ENCODE assay signal across 23 cellular contexts in the genomic region with DNA sequence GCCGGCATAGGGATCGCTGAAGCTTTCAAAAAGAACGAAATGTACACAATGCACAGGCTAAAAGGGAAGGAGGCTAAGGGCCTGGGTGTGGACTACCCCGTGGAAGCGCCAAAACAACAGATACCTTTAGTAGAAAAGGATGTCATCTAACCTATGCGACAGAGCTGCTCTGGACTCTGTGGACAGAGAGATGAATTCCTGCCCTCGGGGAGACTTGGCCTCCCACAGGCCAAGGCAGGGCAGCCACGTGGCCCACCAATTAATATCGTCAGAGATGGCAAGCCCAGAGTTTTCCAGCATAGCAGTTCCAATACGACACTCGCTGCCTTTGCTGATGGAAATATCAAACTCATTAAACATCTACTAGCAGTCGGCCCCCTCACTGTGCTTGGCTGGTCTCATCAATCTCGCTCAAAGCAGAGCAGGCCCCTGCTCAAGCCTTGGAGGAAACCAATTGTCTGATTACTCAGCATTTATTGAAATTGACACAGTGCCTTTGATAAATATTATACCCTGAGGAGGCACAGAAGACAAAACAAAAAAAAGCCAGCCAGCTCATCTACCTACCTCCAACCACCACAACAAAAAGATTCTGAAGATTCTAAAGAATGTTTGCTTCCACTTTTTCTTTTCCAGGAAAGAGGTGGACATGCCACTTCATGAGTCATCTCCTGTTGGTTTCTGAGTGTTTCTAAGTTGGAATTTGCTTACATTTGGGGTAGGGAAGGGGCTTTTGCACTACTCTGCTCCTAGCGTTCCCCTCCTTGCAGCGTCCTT.
A peak's percentile ranks its signal among the peaks of the same experiment; 100 is the strongest.
DNase-seq lines count a peak whose midpoint lies in the region; ATAC-seq, FAIRE-seq and TF ChIP-seq lines count a peak whose summit lies in the region.
"Had no signal": no experiment of that assay in that cellular context is flagged by ENCODE, and none has a peak within 500 bp of the region (broad histone marks: within the 10 kb centered on the region; RNA-seq: fewer than 3 reads in every experiment).

No MANE protein-coding gene starts in this region.

- TF ChIP-seq CTCF in PC-3 (conservative IDR thresholded peaks at IDR 0.05; ENCODE audit: low read depth, low read length) (no peak), bronchial epithelial cell (IDR thresholded peaks at IDR 0.05; ENCODE audit: insufficient read depth, low read length, severe bottlenecking) (no peak)

- H3K27me3 ChIP-seq in PC-3 (ENCODE audit: low read length): no peaks in the 10 kb centered on the region
- H3K27me3 ChIP-seq in bronchial epithelial cell (ENCODE audit: control insufficient read depth, insufficient read depth, low read length): no peaks in the 10 kb centered on the region
- H3K27me3 ChIP-seq: colonic mucosa, stomach had no signal

- peak overlapping the region; percentile 79 for H3K27ac ChIP-seq in PC-3 (ENCODE audit: low read length)
- H3K27ac ChIP-seq: colonic mucosa, gastroesophageal sphincter, left ventricle myocardium inferior, stomach had no signal

- DNase-seq in EL: peak; percentile 15
- peak; percentile 71 for DNase-seq in PC-3
- DNase-seq in bronchial epithelial cell (ENCODE audit: low read depth): peak; percentile 68
- peak; percentile 13 to 45 for DNase-seq in lung microvascular endothelial cell (ENCODE audit: low read depth in 2 of 2)
- no peak for DNase-seq in SKM-1 treated with dmso at 0.1 percent for 144 hours (lab: John Stamatoyannopoulos, UW; ENCODE audit: unreplicated experiment)
- no peak for DNase-seq in posterior cingulate gyrus
- no peak for DNase-seq in SK-N-DZ (ENCODE audit: low spot score)
- DNase-seq: activated CD4-positive, alpha-beta T cell treated with anti-CD3 and anti-CD28 coated beads for 48 hours; activated CD8-positive, alpha-beta memory T cell treated with anti-CD3 and anti-CD28 coated beads, Interleukin-2, amount 50 U/mL, for 4 hours; activated effector memory CD4-positive, alpha-beta T cell treated with anti-CD3 and anti-CD28 coated beads, Interleukin-2, amount 50 U/mL, for 16 hours; CD8-positive, alpha-beta memory T cell; colonic mucosa; Karpas-422; left ventricle myocardium inferior; NCI-H1105; NCI-H748 treated with DMSO at 0.1 percent for 48 hours; stimulated activated CD4-positive, alpha-beta T cell treated with anti-CD3 and anti-CD28 coated beads, Interleukin-2, amount 100 ng/mL, for 24 hours; stomach had no signal

- BruUV-seq in PC-3 (replicated peaks; lab: Mats Ljungman, UMichigan): no TSS peak

- H4K20me1 ChIP-seq in PC-3 (ENCODE audit: low read length): no peaks in the 10 kb centered on the region

- FAIRE-seq in bronchial epithelial cell (lab: Jason Lieb, UNC): no peak
- FAIRE-seq: GM19239, TTC549 had no signal

- peaks cover 19% of the 10 kb centered on the region for H3K4me1 ChIP-seq in PC-3 (ENCODE audit: insufficient read depth, low read length)
- H3K4me1 ChIP-seq: colonic mucosa, gastroesophageal sphincter, HAP-1, left ventricle myocardium inferior, stomach had no signal

- intact Hi-C loops in PC-3 (cut with micrococcal nuclease) (no loop called here), posterior cingulate gyrus (cut with DNase I) (no loop called here)

- H3F3A ChIP-seq in PC-3 (ENCODE audit: low read length, unreplicated experiment): no peaks in the 10 kb centered on the region

- peak overlapping the region; percentile 57 for H3K4me2 ChIP-seq in PC-3 (ENCODE audit: low read length)

- H3K9me2 ChIP-seq in PC-3 (replicated peaks; ENCODE audit: low read length): no peaks in the 10 kb centered on the region

- ATAC-seq in PC-3 (peak; percentile 83), HG02852 (IDR thresholded peaks at IDR 0.05; ENCODE audit: unreplicated experiment) (no peak)
- ATAC-seq: gastroesophageal sphincter had no signal

- no peak overlapping the region for H3K4me3 ChIP-seq in PC-3 (ENCODE audit: low read length)
- H3K4me3 ChIP-seq in bronchial epithelial cell (ENCODE audit: low read depth, low read length): no peak overlapping the region
- H3K4me3 ChIP-seq: colonic mucosa, gastroesophageal sphincter, HAP-1, left ventricle myocardium inferior, stomach had no signal

- H3K79me2 ChIP-seq in PC-3 (ENCODE audit: low read length): no peaks in the 10 kb centered on the region

- no peaks in the 10 kb centered on the region for H3K9me3 ChIP-seq in PC-3 (ENCODE audit: low read length)
- H3K9me3 ChIP-seq: colonic mucosa, gastroesophageal sphincter, HAP-1, left ventricle myocardium inferior, stomach had no signal

- H3K9ac ChIP-seq in PC-3 (ENCODE audit: low read length): no peak overlapping the region

- H2AFZ ChIP-seq in PC-3 (ENCODE audit: low read length): no peak overlapping the region

- POLR2A ChIA-PET in PC-3 (lab: Charles Lee; ENCODE audit: unreplicated experiment): interaction anchor here (0.6 kb wide), 1 partner anchor 12 kb away, joined by 3 read pairs; no protein-coding TSS in a partner anchor

- CTCF ChIA-PET in PC-3 (lab: Charles Lee): interaction anchor here (0.7 kb wide), 1 partner anchor 302 kb away, joined by 5 read pairs; no protein-coding TSS in a partner anchor

- no peaks in the 10 kb centered on the region for H3K36me3 ChIP-seq in PC-3 (ENCODE audit: low read depth, low read length)
- H3K36me3 ChIP-seq in bronchial epithelial cell (ENCODE audit: control insufficient read depth, insufficient read depth, low read length): no peaks in the 10 kb centered on the region
- H3K36me3 ChIP-seq: colonic mucosa, gastroesophageal sphincter, HAP-1, left ventricle myocardium inferior had no signal

Comparison
In these comparisons a context has a peak if more than half of its experiments do, and no peak if none do; other contexts are left out.
1. DNase-seq: peak in EL (single experiment), PC-3 (single experiment), bronchial epithelial cell (single experiment) and lung microvascular endothelial cell (2 of 2); none in SKM-1 treated with dmso at 0.1 percent for 144 hours (single experiment), posterior cingulate gyrus (0 of 10) and SK-N-DZ (single experiment).